11 cellular contexts compared by ENCODE assay signal in the genomic region with DNA sequence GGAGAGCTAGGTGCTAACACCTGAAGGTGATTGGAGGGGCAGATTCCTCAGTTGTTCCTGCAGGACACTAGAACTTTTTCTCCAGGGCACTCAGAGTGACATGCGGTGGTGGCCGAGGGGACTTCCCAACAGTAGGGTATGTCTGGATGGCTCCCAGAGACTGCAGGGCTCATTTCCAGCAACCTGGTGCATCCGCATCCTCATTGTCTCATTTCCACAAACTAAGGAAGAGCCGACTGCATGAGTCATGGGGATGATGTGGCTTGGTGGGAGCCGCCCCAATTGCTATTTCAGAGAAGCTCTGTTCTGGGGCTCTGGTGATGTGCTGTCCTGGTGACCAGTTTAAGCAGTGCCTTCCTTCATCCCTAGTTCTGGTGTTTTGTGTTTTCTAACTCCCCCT. TPM values are rescaled to one million over a fixed set of nuclear protein-coding genes. Genes with fewer than 3 reads are reported as not detected.
DNase-seq lines count a peak whose midpoint lies in the region; ATAC-seq, FAIRE-seq and TF ChIP-seq lines count a peak whose summit lies in the region.
"Had no signal": no experiment of that assay in that cellular context is flagged by ENCODE, and none has a peak within 500 bp of the region (broad histone marks: within the 10 kb centered on the region; RNA-seq: fewer than 3 reads in every experiment).

No MANE protein-coding gene starts in this region.

- TF ChIP-seq CTCF in D721Med (IDR thresholded peaks at IDR 0.05; ENCODE audit: insufficient read depth, missing control alignments), result no peak

- H3K4me3 ChIP-seq in adipocyte (ENCODE audit: low read length), result no peak overlapping the region
- H3K4me3 ChIP-seq: neural progenitor cell had no signal

- intact Hi-C loops in left ventricle myocardium superior (cut with micrococcal nuclease), result no loop called here

- H3K27me3 ChIP-seq in adipocyte (replicated peaks; ENCODE audit: control insufficient read depth, insufficient read depth, low read length), result no peaks in the 10 kb centered on the region

- no peaks in the 10 kb centered on the region for H3K36me3 ChIP-seq in adipocyte (ENCODE audit: control insufficient read depth, insufficient read depth, low read length, severe bottlenecking)
- H3K36me3 ChIP-seq: neural progenitor cell had no signal

- DNase-seq in HCEC 1CT (peak; percentile 96), adipocyte (ENCODE audit: low read depth) (peak; percentile 79), left ventricle myocardium superior (peak; percentile 36), D721Med (ENCODE audit: insufficient read length, low spot score) (no peak), GOT3 (lab: John Stamatoyannopoulos, UW) (no peak), activated gamma-delta T cell treated with Interleukin-2 at 50 U/mL for 16 hours (no peak), SIG-M5 (lab: John Stamatoyannopoulos, UW) (no peak)
- DNase-seq in stimulated activated CD8-positive, alpha-beta memory T cell treated with anti-CD3 and anti-CD28 coated beads, Interleukin-4, amount 100 ng/mL, for 48 hours, result peak; percentile 0
- DNase-seq: activated CD4-positive, alpha-beta T cell treated with anti-CD3 and anti-CD28 coated beads, Interleukin-2, amount 50 U/mL, for 4 hours; NCI-H2029 treated with DMSO at 0.1 percent for 48 hours had no signal

- peak; percentile 19 for ATAC-seq in left ventricle myocardium superior

- H3K9ac ChIP-seq in adipocyte (ENCODE audit: low read length), result peak overlapping the region; percentile 24
- H3K9ac ChIP-seq: neural progenitor cell had no signal

- no peak for FAIRE-seq in D721Med (lab: Jason Lieb, UNC)

- peaks cover 41% of the 10 kb centered on the region for H3K4me1 ChIP-seq in adipocyte (ENCODE audit: control insufficient read depth, insufficient read depth, low read length)

- no peaks in the 10 kb centered on the region for H3K9me3 ChIP-seq in adipocyte (ENCODE audit: control insufficient read depth, low read length)

RNA-seq across cellular contexts. Expression of gene ROBO4, which starts 2.8 kb away (rescaled TPM):
- total RNA-seq in left ventricle myocardium superior, result 27.6 TPM

RNA-seq across cellular contexts. Expression of gene HEPN1, which starts 18.6 kb away (rescaled TPM):
- total RNA-seq in left ventricle myocardium superior, result not detected

RNA-seq across cellular contexts. Expression of gene ROBO3, which starts 35.2 kb away (rescaled TPM):
- total RNA-seq in left ventricle myocardium superior, result 4.5 TPM

RNA-seq across cellular contexts. Expression of gene HEPACAM, which starts 35.4 kb away (rescaled TPM):
- total RNA-seq in left ventricle myocardium superior, result 0.62 TPM

RNA-seq across cellular contexts. Expression of gene CCDC15, which starts 53.5 kb away (rescaled TPM):
- total RNA-seq in left ventricle myocardium superior, result 0.25 TPM

Comparison
In these comparisons a context has a peak if more than half of its experiments do, and no peak if none do; other contexts are left out.
1. DNase-seq: peak in HCEC 1CT (single experiment), adipocyte (single experiment), left ventricle myocardium superior (single experiment) and stimulated activated CD8-positive, alpha-beta memory T cell treated with anti-CD3 and anti-CD28 coated beads, Interleukin-4, amount 100 ng/mL, for 48 hours (single experiment); none in D721Med (single experiment), GOT3 (single experiment), activated gamma-delta T cell treated with Interleukin-2 at 50 U/mL for 16 hours (single experiment) and SIG-M5 (single experiment).